Comparison of ENCODE assay signal across 11 cellular contexts in genomic region chr3:194328080-194328571, GRCh38. TPM values are rescaled to one million over a fixed set of nuclear protein-coding genes. Genes with fewer than 3 reads are reported as not detected.
DNase-seq lines count a peak whose midpoint lies in the region; ATAC-seq and TF ChIP-seq lines count a peak whose summit lies in the region.
"Had no signal": no experiment of that assay in that cellular context is flagged by ENCODE, and none has a peak within 500 bp of the region (broad histone marks: within the 10 kb centered on the region; RNA-seq: fewer than 3 reads in every experiment).

No MANE protein-coding gene starts in this region.

- H3K4me3 ChIP-seq in brain microvascular endothelial cell (ENCODE audit: low read depth, low read length) (no peak overlapping the region), MM.1S (ENCODE audit: low read length) (no peak overlapping the region)
- H3K4me3 ChIP-seq: left ventricle myocardium inferior, smooth muscle cell had no signal

- DNase-seq in Calu3 (peak; percentile 60), M059J (ENCODE audit: low read depth) (peak; percentile 90), brain microvascular endothelial cell (peak; percentile 28), naive B cell (no peak), MM.1S (no peak), COR-L47 (lab: John Stamatoyannopoulos, UW) (no peak), NCI-H2029 (lab: John Stamatoyannopoulos, UW) (no peak)
- DNase-seq: effector CD4-positive, alpha-beta T cell; left ventricle myocardium inferior had no signal

- H3K27me3 Mint-ChIP-seq in Calu3 (ENCODE audit: unreplicated experiment), result no peaks in the 10 kb centered on the region
- H3K27me3 Mint-ChIP-seq in naive B cell, result peaks cover 25 to 32% (median 29%) of the 10 kb centered on the region in 3 donors

- H3K27me3 ChIP-seq in brain microvascular endothelial cell (replicated peaks), result no peaks in the 10 kb centered on the region
- peaks cover 9% of the 10 kb centered on the region for H3K27me3 ChIP-seq in MM.1S (replicated peaks; ENCODE audit: insufficient read depth, low read length)

- no peak overlapping the region for H3K4me2 ChIP-seq in MM.1S (ENCODE audit: low read depth, low read length)
- H3K4me2 ChIP-seq: smooth muscle cell had no signal

- H3K4me3 Mint-ChIP-seq in Calu3 (ENCODE audit: low read depth, unreplicated experiment) (no peak overlapping the region), naive B cell (peak overlapping the region in 1 of 8 donors; percentile 44)

- no peaks in the 10 kb centered on the region for H3K79me2 ChIP-seq in MM.1S (ENCODE audit: low read length)

- H3K9ac ChIP-seq in MM.1S (ENCODE audit: low read length), result no peak overlapping the region

- H3K27ac ChIP-seq in brain microvascular endothelial cell (no peak overlapping the region), MM.1S (ENCODE audit: low read length) (no peak overlapping the region)
- H3K27ac ChIP-seq: left ventricle myocardium inferior had no signal

- no peak overlapping the region for H3K27ac Mint-ChIP-seq in Calu3 (ENCODE audit: unreplicated experiment)
- peak overlapping the region in 1 of 6 donors; percentile 88 for H3K27ac Mint-ChIP-seq in naive B cell

- H3K9me3 ChIP-seq in MM.1S (replicated peaks; ENCODE audit: insufficient read depth, low read length), result no peaks in the 10 kb centered on the region
- H3K9me3 ChIP-seq: left ventricle myocardium inferior had no signal

- 0 out of 2 replicates have a peak, but pooled peaks cover under 1% of the 10 kb centered on the region for H3K4me1 ChIP-seq in MM.1S (ENCODE audit: low read length)

- H4K20me1 ChIP-seq in MM.1S (ENCODE audit: insufficient read depth, low read length), result no peaks in the 10 kb centered on the region

- H3K9me2 ChIP-seq in MM.1S (replicated peaks; ENCODE audit: insufficient read depth, low read length), result no peaks in the 10 kb centered on the region

- intact Hi-C loops in Calu3 (cut with micrococcal nuclease; ENCODE audit: unreplicated experiment), result no loop called here

- H2AFZ ChIP-seq in MM.1S (ENCODE audit: low read length), result no peak overlapping the region

- TF ChIP-seq CTCF in Calu3 (IDR thresholded peaks at IDR 0.05; ENCODE audit: unreplicated experiment) (no peak), brain microvascular endothelial cell (IDR thresholded peaks at IDR 0.05; ENCODE audit: low read depth, low read length, missing control alignments) (no peak), MM.1S (IDR thresholded peaks at IDR 0.05; ENCODE audit: low read length) (no peak)

- H3K4me1 Mint-ChIP-seq in Calu3 (ENCODE audit: low read depth, unreplicated experiment) (peaks cover 22% of the 10 kb centered on the region), naive B cell (peaks cover 0 to 4% (median 4%) of the 10 kb centered on the region in 3 donors)

- H3K36me3 Mint-ChIP-seq in Calu3 (ENCODE audit: insufficient read depth, unreplicated experiment) (peaks cover 4% of the 10 kb centered on the region), naive B cell (no peaks in the 10 kb centered on the region)

- H3F3A ChIP-seq in MM.1S (ENCODE audit: insufficient read depth, low read length), result peaks cover 10% of the 10 kb centered on the region

- CTCF ChIA-PET in Calu3 (lab: Charles Lee), result interaction anchor here (1.1 kb wide), 1 partner anchor 16 kb away, joined by 3 read pairs; no protein-coding TSS in a partner anchor

- in situ Hi-C loops in brain microvascular endothelial cell (cut with HindIII; ENCODE audit: low pct_ligation_motif_present, low sequenced_read_pairs), result no loop called here

- H3K36me3 ChIP-seq in brain microvascular endothelial cell (replicated peaks) (no peaks in the 10 kb centered on the region), MM.1S (replicated peaks; ENCODE audit: insufficient read depth, low read length) (no peaks in the 10 kb centered on the region)
- H3K36me3 ChIP-seq: left ventricle myocardium inferior had no signal

- H3K9me3 Mint-ChIP-seq in Calu3 (ENCODE audit: low read depth, unreplicated experiment), result no peaks in the 10 kb centered on the region
- peaks cover 0 to 1% (median 0%) of the 10 kb centered on the region in 7 donors for H3K9me3 Mint-ChIP-seq in naive B cell

- peak; percentile 26 to 38 for ATAC-seq in naive B cell (ENCODE audit: low read depth in 2 of 2)
- ATAC-seq in HG02981 (IDR thresholded peaks at IDR 0.05; ENCODE audit: unreplicated experiment), result no peak

- no TSS peak for BruUV-seq in Calu3 (replicated peaks; lab: Mats Ljungman, UMichigan)

RNA-seq across cellular contexts. Expression of gene CPN2, which starts 23.0 kb away (rescaled TPM):
- not detected in 2 replicates for total RNA-seq in Calu3 (2022)
- total RNA-seq in M059J (2014; rRNA removed; shearing (Covaris generic)), result not detected in 2 replicates
- not detected for polyA plus RNA-seq in naive B cell (ENCODE audit: low read depth in 6 of 6)
- polyA plus RNA-seq: smooth muscle cell had no signal

RNA-seq across cellular contexts. Expression of gene LRRC15, which starts 41.4 kb away (rescaled TPM):
- total RNA-seq in Calu3 (2022), result 0.05 TPM in 1 of 2 replicates, not detected in the other
- 9.1 and 9.6 TPM in 2 replicates for total RNA-seq in M059J (2014; rRNA removed; shearing (Covaris generic))
- not detected for polyA plus RNA-seq in naive B cell (ENCODE audit: low read depth in 6 of 6)

Comparison
In these comparisons a context has a peak if more than half of its experiments do, and no peak if none do; other contexts are left out.
1. DNase-seq: peak in Calu3 (single experiment), M059J (single experiment) and brain microvascular endothelial cell (single experiment); none in naive B cell (single experiment), MM.1S (single experiment), COR-L47 (single experiment) and NCI-H2029 (single experiment).